Comparison of ENCODE assay signal across 2 cellular contexts in the genomic region with DNA sequence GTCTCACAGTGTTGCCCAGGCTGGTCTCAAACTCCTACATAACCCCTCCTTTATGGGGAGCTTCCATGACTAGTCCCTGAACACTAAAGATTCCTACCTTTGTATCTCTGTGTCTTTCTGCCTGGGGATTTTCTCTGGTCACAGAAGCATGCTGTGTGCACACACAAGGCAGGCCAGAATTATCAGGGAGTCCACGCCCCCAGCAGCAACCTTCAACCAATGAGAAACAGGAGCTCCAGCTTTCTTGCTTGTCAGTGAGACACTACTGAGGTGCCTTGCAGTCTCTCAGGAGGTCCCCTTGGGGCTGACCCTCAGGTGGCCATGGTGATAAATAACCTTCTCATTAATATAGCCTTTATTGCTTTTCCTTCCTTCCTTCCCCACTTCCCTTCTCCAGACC.
TF ChIP-seq lines count a peak whose summit lies in the region.

No MANE protein-coding gene starts in this region.

TF ChIP-seq in GM12878, 131 proteins besides CTCF, POLR2A, EP300 and RAD21 (continued from another document):
- TF ChIP-seq, protein P1, sequence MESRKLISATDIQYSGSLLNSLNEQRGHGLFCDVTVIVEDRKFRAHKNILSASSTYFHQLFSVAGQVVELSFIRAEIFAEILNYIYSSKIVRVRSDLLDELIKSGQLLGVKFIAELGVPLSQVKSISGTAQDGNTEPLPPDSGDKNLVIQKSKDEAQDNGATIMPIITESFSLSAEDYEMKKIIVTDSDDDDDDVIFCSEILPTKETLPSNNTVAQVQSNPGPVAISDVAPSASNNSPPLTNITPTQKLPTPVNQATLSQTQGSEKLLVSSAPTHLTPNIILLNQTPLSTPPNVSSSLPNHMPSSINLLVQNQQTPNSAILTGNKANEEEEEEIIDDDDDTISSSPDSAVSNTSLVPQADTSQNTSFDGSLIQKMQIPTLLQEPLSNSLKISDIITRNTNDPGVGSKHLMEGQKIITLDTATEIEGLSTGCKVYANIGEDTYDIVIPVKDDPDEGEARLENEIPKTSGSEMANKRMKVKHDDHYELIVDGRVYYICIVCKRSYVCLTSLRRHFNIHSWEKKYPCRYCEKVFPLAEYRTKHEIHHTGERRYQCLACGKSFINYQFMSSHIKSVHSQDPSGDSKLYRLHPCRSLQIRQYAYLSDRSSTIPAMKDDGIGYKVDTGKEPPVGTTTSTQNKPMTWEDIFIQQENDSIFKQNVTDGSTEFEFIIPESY (IDR thresholded peaks at IDR 0.05): no peak
- TF ChIP-seq, protein P2, sequence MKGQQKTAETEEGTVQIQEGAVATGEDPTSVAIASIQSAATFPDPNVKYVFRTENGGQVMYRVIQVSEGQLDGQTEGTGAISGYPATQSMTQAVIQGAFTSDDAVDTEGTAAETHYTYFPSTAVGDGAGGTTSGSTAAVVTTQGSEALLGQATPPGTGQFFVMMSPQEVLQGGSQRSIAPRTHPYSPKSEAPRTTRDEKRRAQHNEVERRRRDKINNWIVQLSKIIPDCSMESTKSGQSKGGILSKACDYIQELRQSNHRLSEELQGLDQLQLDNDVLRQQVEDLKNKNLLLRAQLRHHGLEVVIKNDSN (IDR thresholded peaks at IDR 0.05; ENCODE audit: borderline replicate concordance, extremely low read length, insufficient read depth, low read depth, low read length): no peak
- TF ChIP-seq, protein P3, sequence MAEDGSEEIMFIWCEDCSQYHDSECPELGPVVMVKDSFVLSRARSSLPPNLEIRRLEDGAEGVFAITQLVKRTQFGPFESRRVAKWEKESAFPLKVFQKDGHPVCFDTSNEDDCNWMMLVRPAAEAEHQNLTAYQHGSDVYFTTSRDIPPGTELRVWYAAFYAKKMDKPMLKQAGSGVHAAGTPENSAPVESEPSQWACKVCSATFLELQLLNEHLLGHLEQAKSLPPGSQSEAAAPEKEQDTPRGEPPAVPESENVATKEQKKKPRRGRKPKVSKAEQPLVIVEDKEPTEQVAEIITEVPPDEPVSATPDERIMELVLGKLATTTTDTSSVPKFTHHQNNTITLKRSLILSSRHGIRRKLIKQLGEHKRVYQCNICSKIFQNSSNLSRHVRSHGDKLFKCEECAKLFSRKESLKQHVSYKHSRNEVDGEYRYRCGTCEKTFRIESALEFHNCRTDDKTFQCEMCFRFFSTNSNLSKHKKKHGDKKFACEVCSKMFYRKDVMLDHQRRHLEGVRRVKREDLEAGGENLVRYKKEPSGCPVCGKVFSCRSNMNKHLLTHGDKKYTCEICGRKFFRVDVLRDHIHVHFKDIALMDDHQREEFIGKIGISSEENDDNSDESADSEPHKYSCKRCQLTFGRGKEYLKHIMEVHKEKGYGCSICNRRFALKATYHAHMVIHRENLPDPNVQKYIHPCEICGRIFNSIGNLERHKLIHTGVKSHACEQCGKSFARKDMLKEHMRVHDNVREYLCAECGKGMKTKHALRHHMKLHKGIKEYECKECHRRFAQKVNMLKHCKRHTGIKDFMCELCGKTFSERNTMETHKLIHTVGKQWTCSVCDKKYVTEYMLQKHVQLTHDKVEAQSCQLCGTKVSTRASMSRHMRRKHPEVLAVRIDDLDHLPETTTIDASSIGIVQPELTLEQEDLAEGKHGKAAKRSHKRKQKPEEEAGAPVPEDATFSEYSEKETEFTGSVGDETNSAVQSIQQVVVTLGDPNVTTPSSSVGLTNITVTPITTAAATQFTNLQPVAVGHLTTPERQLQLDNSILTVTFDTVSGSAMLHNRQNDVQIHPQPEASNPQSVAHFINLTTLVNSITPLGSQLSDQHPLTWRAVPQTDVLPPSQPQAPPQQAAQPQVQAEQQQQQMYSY (CRISPR knock-in tag; IDR thresholded peaks at IDR 0.05): no peak

TF ChIP-seq in HEK293T, 16 proteins besides CTCF, POLR2A, EP300 and RAD21 (continued from another document):
- TF ChIP-seq ZNF384 (IDR thresholded peaks at IDR 0.05) (no peak), FOXA1 (IDR thresholded peaks at IDR 0.05) (no peak)
